Comparison of ENCODE assay signal across 18 cellular contexts in genomic region chr2:199309411-199309810, GRCh38.
"Had no signal": no experiment of that assay in that cellular context is flagged by ENCODE, and none has a peak within 500 bp of the region (broad histone marks: within the 10 kb centered on the region; RNA-seq: fewer than 3 reads in every experiment).

No MANE protein-coding gene starts in this region.

- DNase-seq: activated CD4-positive, alpha-beta T cell treated with anti-CD3 and anti-CD28 coated beads, Interleukin-2, amount 10 ng/mL, durations not matched to agents 24 days and 14 days; activated naive CD4-positive, alpha-beta T cell treated with anti-CD3 and anti-CD28 coated beads, Interleukin-2, amount 10 ng/mL, durations not matched to agents 7 days and 5 days; central memory CD4-positive, alpha-beta T cell; effector CD4-positive, alpha-beta T cell; foreskin melanocyte; islet precursor cell; mucosa of descending colon; natural killer cell; psoas muscle; right lobe of liver; spleen; stimulated activated naive CD8-positive, alpha-beta T cell treated with anti-CD3 and anti-CD28 coated beads, Interleukin-15, Interleukin-2, amounts not matched to agents 100 U/mL and 50 U/mL, for 24 hours; upper lobe of left lung had no signal

- H3K36me3 ChIP-seq: right lobe of liver, spleen, suprapubic skin, upper lobe of left lung had no signal

- H3K4me1 ChIP-seq: psoas muscle, right lobe of liver, spleen, suprapubic skin, upper lobe of left lung had no signal

- H3K27ac ChIP-seq: coronary artery, psoas muscle, right lobe of liver, spleen, suprapubic skin, upper lobe of left lung had no signal

- ATAC-seq: activated T-helper 17 cell treated with anti-CD3 and anti-CD28 coated beads, Interleukin-2, amount 50 U/mL, for 72 hours; left lobe of liver; natural killer cell; psoas muscle; right lobe of liver; stimulated activated naive CD8-positive, alpha-beta T cell treated with anti-CD3 and anti-CD28 coated beads, Interleukin-15, Interleukin-2, amounts not matched to agents 100 U/mL and 50 U/mL, for 24 hours; WTC11 had no signal

- H3K4me3 ChIP-seq: coronary artery, mucosa of descending colon, psoas muscle, right lobe of liver, spleen, suprapubic skin, upper lobe of left lung had no signal

- H3K9me3 ChIP-seq: mucosa of descending colon, psoas muscle, right lobe of liver, spleen, suprapubic skin, upper lobe of left lung had no signal
